Comparison of ENCODE assay signal across 12 cellular contexts in the genomic region with DNA sequence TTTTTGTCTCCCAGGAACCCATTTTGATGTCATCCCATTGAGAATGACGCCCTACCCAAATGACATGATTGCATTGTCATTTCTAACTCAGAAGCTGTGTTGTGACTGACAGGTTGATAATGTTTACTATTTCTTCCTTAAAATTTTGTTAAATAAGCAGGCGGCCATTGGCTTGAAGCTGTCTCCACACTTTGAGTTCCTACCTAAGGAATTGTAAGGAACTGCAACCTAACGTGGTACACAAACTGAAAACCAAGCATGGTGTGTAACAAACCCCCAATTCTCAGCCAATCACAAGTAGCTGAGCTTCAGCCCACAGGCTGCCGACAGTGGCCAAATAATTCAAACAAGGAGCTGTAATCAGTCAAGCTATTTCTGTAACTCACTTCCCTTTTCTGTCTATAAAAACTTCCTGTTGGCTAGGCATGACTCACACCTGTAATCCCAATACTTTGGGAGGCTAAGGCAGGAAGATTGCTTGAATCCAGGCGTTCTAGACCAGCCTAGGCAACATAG. TPM values are rescaled to one million over a fixed set of nuclear protein-coding genes. Genes with fewer than 3 reads are reported as not detected.
DNase-seq lines count a peak whose midpoint lies in the region; TF ChIP-seq lines count a peak whose summit lies in the region.
"Had no signal": no experiment of that assay in that cellular context is flagged by ENCODE, and none has a peak within 500 bp of the region (broad histone marks: within the 10 kb centered on the region; RNA-seq: fewer than 3 reads in every experiment).

No MANE protein-coding gene starts in this region.

- no peaks in the 10 kb centered on the region for H3K27me3 ChIP-seq in colonic mucosa
- H3K27me3 ChIP-seq: sigmoid colon had no signal

- H3K4me3 ChIP-seq in colonic mucosa = no peak overlapping the region
- H3K4me3 ChIP-seq: sigmoid colon had no signal

- no peaks in the 10 kb centered on the region for H3K9me3 Mint-ChIP-seq in immature natural killer cell
- H3K9me3 Mint-ChIP-seq: central memory CD8-positive, alpha-beta T cell; stimulated activated effector memory CD8-positive, alpha-beta T cell treated with anti-CD3 and anti-CD28 coated beads, Interleukin-12 subunit alpha, Interleukin-12 subunit beta, amount 100 ng/mL, for 72 hours had no signal

- peaks cover 6 to 11% of the 10 kb centered on the region in 2 donors for H3K4me1 Mint-ChIP-seq in immature natural killer cell
- H3K4me1 Mint-ChIP-seq: central memory CD8-positive, alpha-beta T cell; stimulated activated effector memory CD8-positive, alpha-beta T cell treated with anti-CD3 and anti-CD28 coated beads, Interleukin-12 subunit alpha, Interleukin-12 subunit beta, amount 100 ng/mL, for 72 hours had no signal

- peaks cover 2 to 6% (median 5%) of the 10 kb centered on the region in 3 donors for H3K27me3 Mint-ChIP-seq in immature natural killer cell (ENCODE audit: low read depth in 3 of 3)

- intact Hi-C loops in colonic mucosa (cut with DNase I) = loop anchor here (5.0 kb wide), 1 partner anchor 296 kb away; no protein-coding TSS in a partner anchor

- no peaks in the 10 kb centered on the region for H3K9me3 ChIP-seq in colonic mucosa
- H3K9me3 ChIP-seq: sigmoid colon had no signal

- H3K9ac ChIP-seq in colonic mucosa (ENCODE audit: low read depth in 2 of 2, low read length in 2 of 2) = no peak overlapping the region

- no peaks in the 10 kb centered on the region for H3K36me3 ChIP-seq in colonic mucosa

- no peak overlapping the region for H3K27ac ChIP-seq in colonic mucosa
- H3K27ac ChIP-seq: sigmoid colon had no signal

- H3K4me3 Mint-ChIP-seq in immature natural killer cell = no peak overlapping the region
- H3K4me3 Mint-ChIP-seq: activated CD8-positive, alpha-beta T cell treated with anti-CD3 and anti-CD28 coated beads, Interleukin-2, amount 10 ng/mL, durations not matched to agents 7 days and 5 days; central memory CD8-positive, alpha-beta T cell; stimulated activated effector memory CD8-positive, alpha-beta T cell treated with anti-CD3 and anti-CD28 coated beads, Interleukin-12 subunit alpha, Interleukin-12 subunit beta, amount 100 ng/mL, for 72 hours had no signal

- no peak overlapping the region for H3K27ac Mint-ChIP-seq in immature natural killer cell
- H3K27ac Mint-ChIP-seq: activated CD8-positive, alpha-beta T cell treated with anti-CD3 and anti-CD28 coated beads, Interleukin-2, amount 10 ng/mL, durations not matched to agents 7 days and 5 days; stimulated activated effector memory CD8-positive, alpha-beta T cell treated with anti-CD3 and anti-CD28 coated beads, Interleukin-12 subunit alpha, Interleukin-12 subunit beta, amount 100 ng/mL, for 72 hours had no signal

- no peaks in the 10 kb centered on the region for H3K4me1 ChIP-seq in colonic mucosa

- DNase-seq in CD1c-positive myeloid dendritic cell (ENCODE audit: extremely low spot score) (peak; percentile 78), HT1080 (ENCODE audit: low read depth) (peak; percentile 92), SKM-1 treated with dmso at 0.1 percent for 144 hours (lab: John Stamatoyannopoulos, UW; ENCODE audit: unreplicated experiment) (peak; percentile 85), glomerular visceral epithelial cell (ENCODE audit: extremely low spot score) (peak; percentile 33), immature natural killer cell (no peak), colonic mucosa (no peak)
- DNase-seq in activated T-cell treated with anti-CD3 and anti-CD28 coated beads, Interleukin-2, amount 50 U/mL, for 48 hours = no peak
- DNase-seq in activated CD8-positive, alpha-beta memory T cell treated with anti-CD3 and anti-CD28 coated beads for 24 hours = no peak
- DNase-seq: activated CD8-positive, alpha-beta T cell treated with anti-CD3 and anti-CD28 coated beads, Interleukin-2, amount 10 ng/mL, durations not matched to agents 7 days and 5 days; sigmoid colon had no signal

- no peak for TF ChIP-seq CTCF in colonic mucosa (IDR thresholded peaks at IDR 0.05)

- H3K36me3 Mint-ChIP-seq in immature natural killer cell = no peaks in the 10 kb centered on the region
- H3K36me3 Mint-ChIP-seq: stimulated activated effector memory CD8-positive, alpha-beta T cell treated with anti-CD3 and anti-CD28 coated beads, Interleukin-12 subunit alpha, Interleukin-12 subunit beta, amount 100 ng/mL, for 72 hours had no signal

RNA-seq across cellular contexts. Expression of a gene that starts 2.9 kb away (rescaled TPM):
- total RNA-seq in HT1080 (2014; rRNA removed; shearing (Covaris generic)) = 18.8 and 20.0 TPM in 2 replicates
- 23.8 and 26.8 TPM in 2 replicates for polyA plus RNA-seq in HT1080 (2015; cell fraction: cytosol; rRNA removed)
- 8.9 and 12.0 TPM in 2 replicates for polyA plus RNA-seq in HT1080 (2015; cell fraction: nucleus; rRNA removed)
- under 1 TPM in 2 of 3 donors, not detected in 1; 0.67 to 0.82 TPM for polyA plus RNA-seq in immature natural killer cell
- 10 to 100 TPM in 1 of 2 donors, 1 to 10 TPM in 1; 4.8 to 11.7 TPM for total RNA-seq in colonic mucosa

Comparison
In these comparisons a context has a peak if more than half of its experiments do, and no peak if none do; other contexts are left out.
1. DNase-seq: peak in CD1c-positive myeloid dendritic cell (single experiment), HT1080 (single experiment), SKM-1 treated with dmso at 0.1 percent for 144 hours (single experiment) and glomerular visceral epithelial cell (single experiment); none in activated T-cell treated with anti-CD3 and anti-CD28 coated beads, Interleukin-2, amount 50 U/mL, for 48 hours (0 of 2), immature natural killer cell (0 of 3), colonic mucosa (single experiment) and activated CD8-positive, alpha-beta memory T cell treated with anti-CD3 and anti-CD28 coated beads for 24 hours (single experiment).